In genomic region chr19:38315657-38316476, GRCh38 we compare ENCODE assay signal across 1 cellular context.
TF ChIP-seq lines count a peak whose summit lies in the region.

A gene with protein sequence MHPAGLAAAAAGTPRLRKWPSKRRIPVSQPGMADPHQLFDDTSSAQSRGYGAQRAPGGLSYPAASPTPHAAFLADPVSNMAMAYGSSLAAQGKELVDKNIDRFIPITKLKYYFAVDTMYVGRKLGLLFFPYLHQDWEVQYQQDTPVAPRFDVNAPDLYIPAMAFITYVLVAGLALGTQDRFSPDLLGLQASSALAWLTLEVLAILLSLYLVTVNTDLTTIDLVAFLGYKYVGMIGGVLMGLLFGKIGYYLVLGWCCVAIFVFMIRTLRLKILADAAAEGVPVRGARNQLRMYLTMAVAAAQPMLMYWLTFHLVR (minus strand): TSS chr19:38315947. CDS start chr19:38315917, 30 bp downstream.

TF ChIP-seq in HepG2, 621 proteins besides CTCF, POLR2A, EP300 and RAD21 (continued from another document and continues in another):
- TF ChIP-seq ZNF263 (CRISPR knock-in tag; IDR thresholded peaks at IDR 0.05) (no peak), ZBTB20 (CRISPR knock-in tag; IDR thresholded peaks at IDR 0.05; ENCODE audit: borderline replicate concordance, low read depth) (0 out of 2 replicates have a peak, but pooled peaks have one; percentile 27), HNRNPK (IDR thresholded peaks at IDR 0.05; ENCODE audit: low read depth, low read length, poor library complexity, severe bottlenecking) (peak; percentile 66), SMC3 (IDR thresholded peaks at IDR 0.05; ENCODE audit: low read length) (no peak), HNRNPH1 (optimal IDR thresholded peaks at IDR 0.05; ENCODE audit: low read depth, low read length) (no peak), HNF4G (IDR thresholded peaks at IDR 0.05; ENCODE audit: borderline replicate concordance, low read depth, low read length) (peak; percentile 5; the same call in 1 of the 2 replicates), HNF4G (CRISPR knock-in tag; IDR thresholded peaks at IDR 0.05; ENCODE audit: borderline replicate concordance, low read depth) (no peak), AGO1 (IDR thresholded peaks at IDR 0.05; ENCODE audit: low read depth, low read length, poor library complexity, severe bottlenecking) (peak; percentile 88), HOXA9 (CRISPR knock-in tag; IDR thresholded peaks at IDR 0.05; ENCODE audit: borderline replicate concordance) (no peak), ZNF235 (CRISPR knock-in tag; IDR thresholded peaks at IDR 0.05; ENCODE audit: borderline replicate concordance) (no peak), ZNF354B (CRISPR knock-in tag; IDR thresholded peaks at IDR 0.05) (no peak), ZNF713 (CRISPR knock-in tag; IDR thresholded peaks at IDR 0.05) (no peak), RBFOX2 (IDR thresholded peaks at IDR 0.05; ENCODE audit: low read depth, low read length) (0 out of 2 replicates have a peak, but pooled peaks have one; percentile 43), XRCC5 (optimal IDR thresholded peaks at IDR 0.05; ENCODE audit: low read length) (peak; percentile 42), CHD2 (IDR thresholded peaks at IDR 0.05; ENCODE audit: low read depth, low read length) (no peak), SKI (IDR thresholded peaks at IDR 0.05; ENCODE audit: partially characterized antibody) (peak; percentile 18), ZNF280D (CRISPR knock-in tag; IDR thresholded peaks at IDR 0.05) (no peak), TFDP1 (CRISPR knock-in tag; IDR thresholded peaks at IDR 0.05; ENCODE audit: borderline replicate concordance) (peak; percentile 63; the same call in 1 of the 2 replicates), MED13 (CRISPR knock-in tag; IDR thresholded peaks at IDR 0.05) (no peak), RNF219 (CRISPR knock-in tag; IDR thresholded peaks at IDR 0.05) (no peak), MEIS1 (CRISPR knock-in tag; IDR thresholded peaks at IDR 0.05; ENCODE audit: borderline replicate concordance) (peak; percentile 40; the same call in 1 of the 2 replicates), PITX1 (CRISPR knock-in tag; IDR thresholded peaks at IDR 0.05) (peak; percentile 55), ZHX1 (CRISPR knock-in tag; IDR thresholded peaks at IDR 0.05; ENCODE audit: low read depth) (no peak; the same call in 1 of the 2 replicates), SNAPC4 (CRISPR knock-in tag; IDR thresholded peaks at IDR 0.05) (peak; percentile 99), NCOR1 (IDR thresholded peaks at IDR 0.05; ENCODE audit: borderline replicate concordance, low read length) (no peak; the same call in 1 of the 2 replicates), NR2F2 (IDR thresholded peaks at IDR 0.05; ENCODE audit: borderline replicate concordance, low read depth) (peak; percentile 81), ASH2L (IDR thresholded peaks at IDR 0.05; ENCODE audit: insufficient read length, low read depth, low read length) (peak; percentile 56), SIN3A (IDR thresholded peaks at IDR 0.05; ENCODE audit: borderline replicate concordance, low read depth, low read length) (peak; percentile 34; the same call in 1 of the 2 replicates), MAZ (IDR thresholded peaks at IDR 0.05; ENCODE audit: borderline replicate concordance, low read depth, low read length) (peak; percentile 55; the same call in 1 of the 2 replicates), MAZ (CRISPR knock-in tag; IDR thresholded peaks at IDR 0.05; ENCODE audit: low read depth) (peak; percentile 72; the same call in 1 of the 2 replicates)
- TF ChIP-seq, protein P1, sequence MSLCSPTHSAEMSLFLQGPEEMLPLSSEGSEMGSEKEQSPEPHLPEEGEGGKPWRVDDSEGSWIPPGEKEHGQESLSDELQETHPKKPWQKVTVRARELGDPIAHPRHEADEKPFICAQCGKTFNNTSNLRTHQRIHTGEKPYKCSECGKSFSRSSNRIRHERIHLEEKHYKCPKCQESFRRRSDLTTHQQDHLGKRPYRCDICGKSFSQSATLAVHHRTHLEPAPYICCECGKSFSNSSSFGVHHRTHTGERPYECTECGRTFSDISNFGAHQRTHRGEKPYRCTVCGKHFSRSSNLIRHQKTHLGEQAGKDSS (CRISPR knock-in tag; IDR thresholded peaks at IDR 0.05; ENCODE audit: borderline replicate concordance, low read depth), result no peak
- TF ChIP-seq, protein P2, sequence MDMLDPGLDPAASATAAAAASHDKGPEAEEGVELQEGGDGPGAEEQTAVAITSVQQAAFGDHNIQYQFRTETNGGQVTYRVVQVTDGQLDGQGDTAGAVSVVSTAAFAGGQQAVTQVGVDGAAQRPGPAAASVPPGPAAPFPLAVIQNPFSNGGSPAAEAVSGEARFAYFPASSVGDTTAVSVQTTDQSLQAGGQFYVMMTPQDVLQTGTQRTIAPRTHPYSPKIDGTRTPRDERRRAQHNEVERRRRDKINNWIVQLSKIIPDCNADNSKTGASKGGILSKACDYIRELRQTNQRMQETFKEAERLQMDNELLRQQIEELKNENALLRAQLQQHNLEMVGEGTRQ (IDR thresholded peaks at IDR 0.05; ENCODE audit: low read depth, low read length), result no peak
- TF ChIP-seq, protein P2 (CRISPR knock-in tag; IDR thresholded peaks at IDR 0.05; ENCODE audit: borderline replicate concordance), result peak; percentile 21; the same call in 1 of the 2 replicates
- TF ChIP-seq, protein P3, sequence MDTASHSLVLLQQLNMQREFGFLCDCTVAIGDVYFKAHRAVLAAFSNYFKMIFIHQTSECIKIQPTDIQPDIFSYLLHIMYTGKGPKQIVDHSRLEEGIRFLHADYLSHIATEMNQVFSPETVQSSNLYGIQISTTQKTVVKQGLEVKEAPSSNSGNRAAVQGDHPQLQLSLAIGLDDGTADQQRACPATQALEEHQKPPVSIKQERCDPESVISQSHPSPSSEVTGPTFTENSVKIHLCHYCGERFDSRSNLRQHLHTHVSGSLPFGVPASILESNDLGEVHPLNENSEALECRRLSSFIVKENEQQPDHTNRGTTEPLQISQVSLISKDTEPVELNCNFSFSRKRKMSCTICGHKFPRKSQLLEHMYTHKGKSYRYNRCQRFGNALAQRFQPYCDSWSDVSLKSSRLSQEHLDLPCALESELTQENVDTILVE (CRISPR knock-in tag; IDR thresholded peaks at IDR 0.05), result peak; percentile 84; the same call in 1 of the 2 replicates
- TF ChIP-seq, protein P4, sequence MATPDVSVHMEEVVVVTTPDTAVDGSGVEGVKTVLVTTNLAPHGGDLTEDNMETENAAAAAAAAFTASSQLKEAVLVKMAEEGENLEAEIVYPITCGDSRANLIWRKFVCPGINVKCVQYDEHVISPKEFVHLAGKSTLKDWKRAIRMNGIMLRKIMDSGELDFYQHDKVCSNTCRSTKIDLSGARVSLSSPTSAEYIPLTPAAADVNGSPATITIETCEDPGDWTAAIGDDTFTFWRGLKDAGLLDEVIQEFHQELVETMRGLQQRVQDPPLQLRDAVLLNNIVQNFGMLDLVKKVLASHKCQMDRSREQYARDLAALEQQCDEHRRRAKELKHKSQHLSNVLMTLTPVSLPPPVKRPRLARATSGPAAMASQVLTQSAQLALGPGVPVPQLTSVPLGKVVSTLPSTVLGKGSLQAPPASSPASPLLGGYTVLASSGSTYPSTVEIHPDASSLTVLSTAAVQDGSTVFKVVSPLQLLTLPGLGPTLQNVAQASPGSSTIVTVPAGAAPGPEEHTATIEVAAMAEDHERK (CRISPR knock-in tag; IDR thresholded peaks at IDR 0.05; ENCODE audit: low read depth), result peak; percentile 73
